Comparison of ENCODE assay signal across 8 cellular contexts in genomic region chr22:40044102-40044869, GRCh38.
DNase-seq lines count a peak whose midpoint lies in the region; ATAC-seq and TF ChIP-seq lines count a peak whose summit lies in the region.

No MANE protein-coding gene starts in this region.

- H3K36me3 Mint-ChIP-seq in activated naive CD4-positive, alpha-beta T cell treated with anti-CD3 and anti-CD28 coated beads, Interleukin-2, amount 50 U/mL, for 24 hours: no peaks in the 10 kb centered on the region

- H3K4me1 Mint-ChIP-seq in activated naive CD4-positive, alpha-beta T cell treated with anti-CD3 and anti-CD28 coated beads, Interleukin-2, amount 50 U/mL, for 24 hours: peaks cover 42% of the 10 kb centered on the region

- peak overlapping the region; percentile 86 for H3K9ac ChIP-seq in SK-N-MC (ENCODE audit: insufficient read length)

- peaks cover 18 to 32% of the 10 kb centered on the region in 2 experiments for H3K4me1 ChIP-seq in neutrophil (ENCODE audit: control insufficient read depth in 1 of 2, insufficient read depth in 1 of 2, low read depth in 1 of 2, low read length in 1 of 2)

- H3K9me3 ChIP-seq in SK-N-MC (ENCODE audit: low read depth, low read length): no peaks in the 10 kb centered on the region
- no peaks in the 10 kb centered on the region for H3K9me3 ChIP-seq in neutrophil

- peak overlapping the region; percentile 100 for H3K27ac Mint-ChIP-seq in activated naive CD4-positive, alpha-beta T cell treated with anti-CD3 and anti-CD28 coated beads, Interleukin-2, amount 50 U/mL, for 24 hours

- H3K27me3 ChIP-seq in neutrophil: peaks cover 36% of the 10 kb centered on the region

- peak overlapping the region; percentile 92 for H3K27ac ChIP-seq in SK-N-MC
- peak overlapping the region; percentile 99 for H3K27ac ChIP-seq in neutrophil
- peak overlapping the region; percentile 99 for H3K27ac ChIP-seq in substantia nigra (ENCODE audit: low read depth, low read length, poor library complexity, severe bottlenecking)

- H3K36me3 ChIP-seq in SK-N-MC (ENCODE audit: insufficient read depth, low read length) (no peaks in the 10 kb centered on the region), neutrophil (no peaks in the 10 kb centered on the region)

- H3K27me3 Mint-ChIP-seq in activated naive CD4-positive, alpha-beta T cell treated with anti-CD3 and anti-CD28 coated beads, Interleukin-2, amount 50 U/mL, for 24 hours: peaks cover 3% of the 10 kb centered on the region

- no peaks in the 10 kb centered on the region for H3K9me3 Mint-ChIP-seq in activated naive CD4-positive, alpha-beta T cell treated with anti-CD3 and anti-CD28 coated beads, Interleukin-2, amount 50 U/mL, for 24 hours

- peak; percentile 94 for DNase-seq in NCI-H1048 (lab: John Stamatoyannopoulos, UW)
- peak; percentile 98 for DNase-seq in SK-N-MC (ENCODE audit: low read depth, low spot score)
- DNase-seq in germinal center (ENCODE audit: low spot score): peak; percentile 99
- DNase-seq in substantia nigra (lab: John Stamatoyannopoulos, UW): peak; percentile 79 to 99 (median 96)

- peak overlapping the region; percentile 80 for H3K4me3 ChIP-seq in GM08714 (ENCODE audit: low read length)
- H3K4me3 ChIP-seq in SK-N-MC: peak overlapping the region; percentile 98
- H3K4me3 ChIP-seq in neutrophil (ENCODE audit: low read depth in 1 of 2, low read length in 1 of 2): peak overlapping the region; percentile 79 to 91

- ATAC-seq in HG02588 (IDR thresholded peaks at IDR 0.05; ENCODE audit: unreplicated experiment): peak; percentile 82

- TF ChIP-seq CTCF in neutrophil (IDR thresholded peaks at IDR 0.05): no peak

- H3K4me3 Mint-ChIP-seq in activated naive CD4-positive, alpha-beta T cell treated with anti-CD3 and anti-CD28 coated beads, Interleukin-2, amount 50 U/mL, for 24 hours: peak overlapping the region; percentile 95

Comparison
In these comparisons a context has a peak if more than half of its experiments do, and no peak if none do; other contexts are left out.
1. Peak in every context shown above with its lines: DNase-seq, ATAC-seq, H3K4me3 ChIP-seq and H3K27ac ChIP-seq.